Comparison of ENCODE assay signal across 14 cellular contexts in the genomic region with DNA sequence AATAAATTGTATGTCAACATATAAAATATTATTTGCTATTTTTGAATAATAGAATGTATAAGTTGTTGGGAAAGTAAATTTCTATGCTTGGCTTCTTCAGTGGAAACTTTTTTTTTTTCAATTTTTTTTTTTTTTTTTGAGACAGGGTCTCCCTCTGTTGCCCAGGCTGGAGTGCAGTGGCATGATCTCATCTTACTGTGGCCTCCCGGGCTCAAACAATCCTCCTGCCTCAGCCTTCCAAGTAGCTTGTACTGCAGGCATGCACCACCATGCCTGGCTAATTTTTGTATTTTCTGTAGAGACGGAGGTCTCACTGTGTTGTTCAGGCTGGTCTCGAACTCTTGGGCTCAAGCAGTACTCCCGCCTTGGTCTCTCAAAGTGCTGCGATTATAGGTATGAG. TPM values are rescaled to one million over a fixed set of nuclear protein-coding genes. Genes with fewer than 3 reads are reported as not detected.
DNase-seq lines count a peak whose midpoint lies in the region; ATAC-seq and TF ChIP-seq lines count a peak whose summit lies in the region.
"Had no signal": no experiment of that assay in that cellular context is flagged by ENCODE, and none has a peak within 500 bp of the region (broad histone marks: within the 10 kb centered on the region; RNA-seq: fewer than 3 reads in every experiment).

No MANE protein-coding gene starts in this region.

- DNase-seq in stimulated activated naive CD8-positive, alpha-beta T cell treated with anti-CD3 and anti-CD28 coated beads, Interleukin-15, Interleukin-2, amounts not matched to agents 100 U/mL and 50 U/mL, for 24 hours: no peak
- DNase-seq in activated B cell treated with CpG ODN at 0.5 μM for 24 hours (no peak), memory B cell (ENCODE audit: low spot score in 2 of 2) (no peak), NCI-H2227 treated with DMSO at 0.1 percent for 48 hours (lab: John Stamatoyannopoulos, UW) (no peak), NCI-H1105 (lab: John Stamatoyannopoulos, UW) (no peak), mammary epithelial cell (no peak)
- DNase-seq: activated CD4-positive, alpha-beta T cell treated with anti-CD3 and anti-CD28 coated beads, Interleukin-2, amount 50 U/mL, for 48 hours; islet precursor cell; NCI-H1694; substantia nigra had no signal

- H4K20me1 ChIP-seq in mammary epithelial cell (ENCODE audit: insufficient read depth, low read length): no peaks in the 10 kb centered on the region

- no peak for ATAC-seq in stimulated activated naive CD8-positive, alpha-beta T cell treated with anti-CD3 and anti-CD28 coated beads, Interleukin-15, Interleukin-2, amounts not matched to agents 100 U/mL and 50 U/mL, for 24 hours
- ATAC-seq in activated B cell treated with CpG ODN at 0.5 μM for 24 hours (ENCODE audit: low read depth) (no peak), memory B cell (ENCODE audit: low read depth) (no peak)
- ATAC-seq: Right ventricle myocardium inferior had no signal

- in situ Hi-C loops in mammary epithelial cell (cut with MboI; ENCODE audit: low sequenced_read_pairs in 2 of 2): no loop called here

- H3K27me3 ChIP-seq in mammary epithelial cell (ENCODE audit: insufficient read depth, low read length): no peaks in the 10 kb centered on the region
- H3K27me3 ChIP-seq: neural progenitor cell had no signal

- CTCF ChIA-PET in activated B cell treated with CpG ODN at 0.5 μM for 24 hours (lab: Charles Lee) (interaction anchor here (0.6 to 1.5 kb wide), 4 partner anchors 19 to 102 kb away, joined by 3 to 7 read pairs (median 4); no protein-coding TSS in a partner anchor), mammary epithelial cell (lab: Charles Lee; ENCODE audit: low non-redundant PET) (no interaction called here)

- H3K9me3 Mint-ChIP-seq in stimulated activated naive CD8-positive, alpha-beta T cell treated with anti-CD3 and anti-CD28 coated beads, Interleukin-15, Interleukin-2, amounts not matched to agents 100 ng/mL and 50 ng/mL, for 24 hours: no peaks in the 10 kb centered on the region
- H3K9me3 Mint-ChIP-seq in activated B cell treated with CpG ODN at 0.5 μM for 24 hours (no peaks in the 10 kb centered on the region), memory B cell (no peaks in the 10 kb centered on the region)
- H3K9me3 Mint-ChIP-seq: activated naive CD4-positive, alpha-beta T cell treated with anti-CD3 and anti-CD28 coated beads, Interleukin-2, amount 50 U/mL, for 72 hours had no signal

- H3K79me2 ChIP-seq in mammary epithelial cell (ENCODE audit: insufficient read depth, low read length): peaks cover 91% of the 10 kb centered on the region

- H3K4me1 Mint-ChIP-seq in stimulated activated naive CD8-positive, alpha-beta T cell treated with anti-CD3 and anti-CD28 coated beads, Interleukin-15, Interleukin-2, amounts not matched to agents 100 ng/mL and 50 ng/mL, for 24 hours (ENCODE audit: low read depth): peaks cover 91% of the 10 kb centered on the region
- H3K4me1 Mint-ChIP-seq in activated B cell treated with CpG ODN at 0.5 μM for 24 hours (peaks cover 85% of the 10 kb centered on the region), memory B cell (peaks cover 56% of the 10 kb centered on the region)

- H3K4me1 ChIP-seq in mammary epithelial cell (ENCODE audit: insufficient read depth, low read length): peaks cover 19% of the 10 kb centered on the region

- intact Hi-C loops in activated B cell treated with CpG ODN at 0.5 μM for 24 hours (cut with micrococcal nuclease) (loop anchor here (1.0 kb wide), 1 partner anchor 8 kb away; no protein-coding TSS in a partner anchor), mammary epithelial cell (cut with micrococcal nuclease) (no loop called here)

- POLR2A ChIA-PET in activated B cell treated with CpG ODN at 0.5 μM for 24 hours (lab: Charles Lee): interaction anchor here (0.7 to 1.9 kb wide), 4 partner anchors 12 to 105 kb away, joined by 4 to 11 read pairs (median 4); a partner anchor contains a TSS

- H3K4me3 ChIP-seq in mammary epithelial cell (replicated peaks in 1 of 3; ENCODE audit: insufficient read depth in 1 of 3, low read depth in 2 of 3, low read length in 3 of 3): no peak overlapping the region
- H3K4me3 ChIP-seq: neural progenitor cell had no signal

- H3K9me3 ChIP-seq in mammary epithelial cell (replicated peaks; ENCODE audit: insufficient read depth, low read length): no peaks in the 10 kb centered on the region

- 93% methylated on average over 5 of the region's 5 CpGs for WGBS in mammary epithelial cell (ENCODE audit: low coverage, missing lambda C conversion rate)

- peak overlapping the region; percentile 25 for H3K4me3 Mint-ChIP-seq in stimulated activated naive CD8-positive, alpha-beta T cell treated with anti-CD3 and anti-CD28 coated beads, Interleukin-15, Interleukin-2, amounts not matched to agents 100 ng/mL and 50 ng/mL, for 24 hours
- H3K4me3 Mint-ChIP-seq in activated B cell treated with CpG ODN at 0.5 μM for 24 hours: no peak overlapping the region
- H3K4me3 Mint-ChIP-seq in memory B cell: no peak overlapping the region
- H3K4me3 Mint-ChIP-seq: neural progenitor cell had no signal

- BruUV-seq in mammary epithelial cell (replicated peaks; lab: Mats Ljungman, UMichigan): no TSS peak

- H2AFZ ChIP-seq in mammary epithelial cell (ENCODE audit: low read depth, low read length): no peak overlapping the region
- H2AFZ ChIP-seq: neural progenitor cell had no signal

- H3K27ac Mint-ChIP-seq in stimulated activated naive CD8-positive, alpha-beta T cell treated with anti-CD3 and anti-CD28 coated beads, Interleukin-15, Interleukin-2, amounts not matched to agents 100 ng/mL and 50 ng/mL, for 24 hours: peak overlapping the region; percentile 61
- H3K27ac Mint-ChIP-seq in activated B cell treated with CpG ODN at 0.5 μM for 24 hours: peak overlapping the region; percentile 35
- H3K27ac Mint-ChIP-seq in memory B cell: peak overlapping the region; percentile 80
- H3K27ac Mint-ChIP-seq: neural progenitor cell had no signal

- H3K36me3 Mint-ChIP-seq in stimulated activated naive CD8-positive, alpha-beta T cell treated with anti-CD3 and anti-CD28 coated beads, Interleukin-15, Interleukin-2, amounts not matched to agents 100 ng/mL and 50 ng/mL, for 24 hours (ENCODE audit: low read depth): peaks cover 16% of the 10 kb centered on the region
- H3K36me3 Mint-ChIP-seq in activated B cell treated with CpG ODN at 0.5 μM for 24 hours (ENCODE audit: low read depth): peaks cover 15% of the 10 kb centered on the region
- peaks cover 7% of the 10 kb centered on the region for H3K36me3 Mint-ChIP-seq in memory B cell

- dilution Hi-C loops in mammary epithelial cell (cut with HindIII; ENCODE audit: low sequenced_read_pairs): no loop called here

- no peak for TF ChIP-seq CTCF in activated B cell treated with CpG ODN at 0.5 μM for 24 hours (IDR thresholded peaks at IDR 0.05)
- TF ChIP-seq CTCF in mammary epithelial cell (conservative IDR thresholded peaks at IDR 0.05 in 1 of 2, IDR thresholded peaks at IDR 0.05 in 1 of 2; ENCODE audit: extremely low read depth in 1 of 2, insufficient read depth in 1 of 2, low read depth in 1 of 2, low read length in 2 of 2): no peak

- H3K9ac ChIP-seq in mammary epithelial cell (ENCODE audit: insufficient read depth, low read length): no peak overlapping the region
- H3K9ac ChIP-seq: neural progenitor cell had no signal

- no peaks in the 10 kb centered on the region for H3K36me3 ChIP-seq in mammary epithelial cell (ENCODE audit: insufficient read depth, low read length)
- H3K36me3 ChIP-seq: neural progenitor cell had no signal

- H3K4me2 ChIP-seq in mammary epithelial cell (ENCODE audit: insufficient read depth, low read depth, low read length): no peak overlapping the region
- H3K4me2 ChIP-seq: neural progenitor cell had no signal

- H3K27me3 Mint-ChIP-seq in stimulated activated naive CD8-positive, alpha-beta T cell treated with anti-CD3 and anti-CD28 coated beads, Interleukin-15, Interleukin-2, amounts not matched to agents 100 ng/mL and 50 ng/mL, for 24 hours: no peaks in the 10 kb centered on the region
- no peaks in the 10 kb centered on the region for H3K27me3 Mint-ChIP-seq in activated B cell treated with CpG ODN at 0.5 μM for 24 hours
- H3K27me3 Mint-ChIP-seq in memory B cell: no peaks in the 10 kb centered on the region

- H3K27ac ChIP-seq in mammary epithelial cell (ENCODE audit: insufficient read depth, low read depth, low read length): no peak overlapping the region
- H3K27ac ChIP-seq: neural progenitor cell had no signal

RNA-seq across cellular contexts. Expression of a gene that starts 16.8 kb away (rescaled TPM):
- total RNA-seq in activated B cell treated with CpG ODN at 0.5 μM for 24 hours (489 and 561 TPM in 2 replicates), mammary epithelial cell (100 to 1,000 TPM; 107 to 188 TPM)
- 69.5 TPM for polyA plus RNA-seq in mammary epithelial cell
- 363 TPM for polyA minus RNA-seq in mammary epithelial cell
